In the genomic region with DNA sequence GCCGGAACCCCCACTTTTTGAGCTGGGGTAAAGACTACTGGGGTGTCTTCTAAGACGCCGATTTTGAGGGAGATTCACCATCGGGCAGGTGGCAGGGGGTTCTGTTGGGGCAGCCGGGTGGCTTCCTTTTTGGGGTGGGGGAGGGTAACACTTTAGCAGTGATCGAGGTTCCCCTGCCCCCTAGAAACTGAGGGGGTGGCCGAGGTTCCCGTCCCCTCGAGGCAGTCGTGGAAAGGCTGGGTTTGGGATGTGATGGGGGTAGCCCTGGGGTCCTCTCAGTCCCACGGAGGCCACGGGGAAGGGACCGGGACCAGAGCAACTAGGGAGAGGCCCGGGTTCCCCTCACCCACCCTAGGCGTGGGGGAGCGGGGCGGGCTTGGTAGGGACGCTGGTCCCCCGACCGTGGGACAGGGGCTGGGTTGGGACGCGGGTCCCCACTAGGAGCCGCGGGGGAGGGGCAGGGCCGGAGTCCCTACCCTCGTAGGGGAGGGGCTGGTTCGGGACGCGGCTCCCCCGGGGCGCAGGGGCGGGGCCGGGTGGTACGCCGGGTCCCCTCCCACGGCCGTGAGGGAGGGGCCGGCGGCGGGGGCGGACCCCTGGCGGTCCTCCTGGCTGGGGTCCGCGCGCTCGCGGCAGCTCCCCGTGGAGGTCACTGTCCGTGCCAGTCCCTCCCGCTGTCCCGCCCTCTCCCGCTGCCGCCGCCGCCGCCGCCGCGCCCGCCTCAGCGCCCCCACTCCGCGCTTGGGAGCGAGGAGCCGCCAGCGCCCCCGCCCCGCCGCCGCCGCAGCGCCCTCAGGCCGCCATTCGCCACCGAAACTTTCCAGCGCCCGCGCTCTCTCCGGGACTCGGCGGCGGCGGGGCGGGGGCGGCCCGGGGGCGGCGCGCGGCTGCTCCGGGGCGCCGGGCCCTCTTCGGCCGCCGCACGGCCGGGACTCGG, we compare ENCODE assay signal across 8 cellular contexts. TPM values are rescaled to one million over a fixed set of nuclear protein-coding genes. Genes with fewer than 3 reads are reported as not detected.
DNase-seq lines count a peak whose midpoint lies in the region; ATAC-seq, FAIRE-seq and TF ChIP-seq lines count a peak whose summit lies in the region.

TBL1X (plus strand) TSS at position 624 of the 937 bp plus-strand sequence. CDS start 188,529 bp downstream, outside the sequence.

- intact Hi-C loops in left cardiac atrium (cut with DNase I): loop anchor here in 1 of 2 donors (5.0 to 10.0 kb wide), 2 partner anchors 122 to 210 kb away; no protein-coding TSS in a partner anchor
- intact Hi-C loops in prostate gland (cut with DNase I): loop anchor here (10.0 kb wide), 2 partner anchors 210 to 360 kb away; no protein-coding TSS in a partner anchor

- H3K27me3 ChIP-seq in SU-DHL-6 (ENCODE audit: low read length): no peaks in the 10 kb centered on the region
- H3K27me3 ChIP-seq in prostate gland (replicated peaks; ENCODE audit: insufficient read depth): no peaks in the 10 kb centered on the region

- H3K4me1 ChIP-seq in A549: peaks cover 37% of the 10 kb centered on the region
- H3K4me1 ChIP-seq in prostate gland (replicated peaks): no peaks in the 10 kb centered on the region

- WGBS in A549 (ENCODE audit: missing lambda C conversion rate): 20% methylated on average over 4 of the region's 99 CpGs
- 3 to 10% (median 5%) methylated on average over 21 to 68 of the region's 99 CpGs for WGBS in adipose tissue, 3 donors
- WGBS in prostate gland: 21% methylated on average over 5 of the region's 99 CpGs

- TF ChIP-seq POLR2A in A549 (IDR thresholded peaks at IDR 0.05; ENCODE audit: low read length) (no peak), prostate gland (IDR thresholded peaks at IDR 0.05) (peak; percentile 12)

- H2AFZ ChIP-seq in SU-DHL-6 (ENCODE audit: low read depth, low read length, severe bottlenecking): peak within 1 kb of the TSS; percentile 41

- peak within 1 kb of the TSS; percentile 68 for H3K9ac ChIP-seq in SU-DHL-6 (ENCODE audit: low read length)

- H3K4me3 ChIP-seq in A549 (peak within 1 kb of the TSS; percentile 91), SU-DHL-6 (ENCODE audit: insufficient read depth, low read length, poor library complexity, severe bottlenecking) (peak within 1 kb of the TSS; percentile 68), prostate gland (peak within 1 kb of the TSS; percentile 51 to 53)

- FAIRE-seq in A549 (lab: Jason Lieb, UNC): no peak

- H3K9me3 ChIP-seq in A549: no peaks in the 10 kb centered on the region
- H3K9me3 ChIP-seq in SU-DHL-6 (ENCODE audit: insufficient read depth, low read length): no peaks in the 10 kb centered on the region
- H3K9me3 ChIP-seq in prostate gland: no peaks in the 10 kb centered on the region

- H3K36me3 ChIP-seq in SU-DHL-6 (ENCODE audit: low read length) (no peaks in the 10 kb centered on the region), prostate gland (no peaks in the 10 kb centered on the region)

- TF ChIP-seq EP300 in A549 (IDR thresholded peaks at IDR 0.05): no peak

- H3K9me2 ChIP-seq in SU-DHL-6 (replicated peaks; ENCODE audit: insufficient read depth, low read length): no peaks in the 10 kb centered on the region

- TF ChIP-seq RAD21 in A549 (conservative IDR thresholded peaks at IDR 0.05 in 1 of 2, IDR thresholded peaks at IDR 0.05 in 1 of 2): no peak

- H3K4me2 ChIP-seq in A549 (peak within 1 kb of the TSS; percentile 78), SU-DHL-6 (ENCODE audit: low read depth, low read length, poor library complexity, severe bottlenecking) (peak within 1 kb of the TSS; percentile 91)

- peaks cover 21% of the 10 kb centered on the region; the same call in 1 of the 2 replicates for H3K79me2 ChIP-seq in SU-DHL-6 (ENCODE audit: insufficient read depth, low read length)

- DNase-seq in A549 (ENCODE audit: low read depth in 1 of 2, low spot score in 1 of 2): peak; percentile 43 to 63
- peak; percentile 54 for DNase-seq in HK-2 (ENCODE audit: unreplicated experiment)
- DNase-seq in left cardiac atrium: peak; percentile 71
- peak; percentile 31 for DNase-seq in prostate gland (ENCODE audit: low spot score)

- peak within 1 kb of the TSS; percentile 94 to 100 for H3K27ac ChIP-seq in A549
- H3K27ac ChIP-seq in SU-DHL-6 (ENCODE audit: low read depth, low read length): peak within 1 kb of the TSS; percentile 90
- peak within 1 kb of the TSS; percentile 66 for H3K27ac ChIP-seq in adipose tissue (ENCODE audit: low read depth, low read length)
- peak within 1 kb of the TSS; percentile 81 to 82 for H3K27ac ChIP-seq in prostate gland

- POLR2A ChIA-PET in A549 (lab: Yijun Ruan, JAX): no interaction called here

- CTCF ChIA-PET in A549 (lab: Yijun Ruan, JAX): interaction anchor here (0.7 to 1.3 kb wide), 4 partner anchors 11 to 654 kb away, joined by 3 to 4 read pairs (median 3); no protein-coding TSS in a partner anchor

- H3F3A ChIP-seq in SU-DHL-6 (ENCODE audit: insufficient read depth): 0 out of 2 replicates have a peak, but pooled peaks cover 8% of the 10 kb centered on the region

- ATAC-seq in A549 (peak; percentile 56 to 60), GM18868 (IDR thresholded peaks at IDR 0.05; ENCODE audit: unreplicated experiment) (peak; percentile 51), left cardiac atrium (peak; percentile 58 to 75), HG03520 (IDR thresholded peaks at IDR 0.05; ENCODE audit: unreplicated experiment) (no peak)

- TF ChIP-seq CTCF in A549 (IDR thresholded peaks at IDR 0.05) (peak; percentile 17; the same call in 1 of the 3 replicates), SU-DHL-6 (IDR thresholded peaks at IDR 0.05; ENCODE audit: insufficient read depth, low read length, poor library complexity, severe bottlenecking) (no peak), prostate gland (IDR thresholded peaks at IDR 0.05) (no peak)

- H4K20me1 ChIP-seq in SU-DHL-6 (ENCODE audit: low read depth, low read length): no peaks in the 10 kb centered on the region

TF ChIP-seq in A549, 52 proteins besides CTCF, POLR2A, EP300 and RAD21:
- no peak for TF ChIP-seq RFX5 (IDR thresholded peaks at IDR 0.05)
- TF ChIP-seq NR3C1 (IDR thresholded peaks at IDR 0.05): no peak
- TF ChIP-seq EHF (CRISPR knock-in tag; IDR thresholded peaks at IDR 0.05): no peak
- no peak for TF ChIP-seq MAZ (IDR thresholded peaks at IDR 0.05; ENCODE audit: borderline replicate concordance, low read depth, low read length)
- TF ChIP-seq BCL3 (IDR thresholded peaks at IDR 0.05): no peak
- peak in 1 of 2 experiments; percentile 32; a peak in 1 of 5 replicates for TF ChIP-seq JUN (IDR thresholded peaks at IDR 0.05)
- TF ChIP-seq SREBF2 (IDR thresholded peaks at IDR 0.05): no peak
- peak; percentile 31; the same call in 2 of the 3 replicates for TF ChIP-seq SMC3 (IDR thresholded peaks at IDR 0.05)
- TF ChIP-seq ATOH8 (CRISPR knock-in tag; IDR thresholded peaks at IDR 0.05; ENCODE audit: low read depth): no peak

RNA-seq across cellular contexts. Expression of gene TBL1X, which starts in this region (rescaled TPM):
- polyA plus RNA-seq in A549 (2011; rRNA removed) (18.0 and 21.1 TPM in 2 replicates), A549 (2017; fragmentation: RNase III; extraction: RNeasy Plus Mini Kit Qiagen cat#74134 plus additional on column Dnase treatment) (14.3 to 15.1 TPM (median 14.6 TPM) in 3 replicates), adipose tissue (10 to 100 TPM in 2 of 3 donors, 1 to 10 TPM in 1; 4.2 to 11.0 (median 10.9) TPM)
- polyA plus RNA-seq in A549 (2012; cell fraction: cytosol; rRNA removed): 11.4 and 13.4 TPM in 2 replicates
- polyA plus RNA-seq in A549 (2012; cell fraction: nucleus; rRNA removed): 14.9 and 18.8 TPM in 2 replicates
- polyA minus RNA-seq in A549 (2011; rRNA and poly(A)+ RNA removed): 46.1 and 50.7 TPM in 2 replicates
- total RNA-seq in left cardiac atrium (10 to 100 TPM in 1 of 2 donors, 1 to 10 TPM in 1; 9.4 to 16.7 TPM), prostate gland (10 to 100 TPM; 23.2 to 76.9 TPM)
